Comparison of ENCODE assay signal across 1 cellular context in the genomic region with DNA sequence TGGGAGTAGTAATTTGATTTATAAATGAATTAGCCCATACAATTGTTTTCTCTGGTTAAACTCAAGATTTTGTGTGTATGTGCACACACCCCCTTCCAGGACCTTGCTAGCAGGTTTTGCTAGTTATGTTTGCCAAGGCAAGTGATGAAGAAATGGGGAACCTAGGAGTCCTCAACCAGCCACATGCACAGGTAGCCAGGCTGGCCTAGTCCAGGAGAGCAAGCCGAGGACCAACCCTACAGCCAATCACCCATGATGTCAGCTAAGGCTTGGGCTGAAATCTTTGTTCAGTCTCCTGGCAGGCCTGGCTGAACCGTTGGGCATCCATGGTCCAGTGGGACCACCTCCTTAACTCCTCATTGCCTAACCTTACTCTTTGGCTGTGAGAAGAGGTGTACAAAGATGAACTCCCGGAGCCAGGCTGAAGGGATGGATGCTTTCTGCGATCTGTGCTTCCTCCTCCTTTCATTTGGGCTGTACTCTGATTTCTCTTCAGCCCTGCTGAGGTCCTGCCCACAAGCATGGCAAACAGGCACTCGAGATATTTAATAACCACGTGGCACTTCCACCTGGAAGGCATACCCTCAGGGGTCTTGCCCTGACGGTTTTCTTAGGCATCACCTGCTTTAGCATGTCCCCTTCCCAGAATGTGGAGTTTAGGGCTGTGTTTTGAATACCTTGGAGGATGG.
TF ChIP-seq lines count a peak whose summit lies in the region.

No MANE protein-coding gene starts in this region.

TF ChIP-seq in HepG2, 621 proteins besides CTCF, POLR2A, EP300 and RAD21:
- TF ChIP-seq POLR2G (IDR thresholded peaks at IDR 0.05; ENCODE audit: low read depth, low read length) (peak; percentile 44; the same call in 1 of the 2 replicates), KDM2A (CRISPR knock-in tag; IDR thresholded peaks at IDR 0.05; ENCODE audit: borderline replicate concordance, low read depth) (0 out of 2 replicates have a peak, but pooled peaks have one; percentile 9), ZNF563 (CRISPR knock-in tag; IDR thresholded peaks at IDR 0.05) (no peak), POLR2AphosphoS2 (IDR thresholded peaks at IDR 0.05; ENCODE audit: low read depth, low read length) (peak; percentile 81)
